1 cellular context compared by ENCODE assay signal in the genomic region with DNA sequence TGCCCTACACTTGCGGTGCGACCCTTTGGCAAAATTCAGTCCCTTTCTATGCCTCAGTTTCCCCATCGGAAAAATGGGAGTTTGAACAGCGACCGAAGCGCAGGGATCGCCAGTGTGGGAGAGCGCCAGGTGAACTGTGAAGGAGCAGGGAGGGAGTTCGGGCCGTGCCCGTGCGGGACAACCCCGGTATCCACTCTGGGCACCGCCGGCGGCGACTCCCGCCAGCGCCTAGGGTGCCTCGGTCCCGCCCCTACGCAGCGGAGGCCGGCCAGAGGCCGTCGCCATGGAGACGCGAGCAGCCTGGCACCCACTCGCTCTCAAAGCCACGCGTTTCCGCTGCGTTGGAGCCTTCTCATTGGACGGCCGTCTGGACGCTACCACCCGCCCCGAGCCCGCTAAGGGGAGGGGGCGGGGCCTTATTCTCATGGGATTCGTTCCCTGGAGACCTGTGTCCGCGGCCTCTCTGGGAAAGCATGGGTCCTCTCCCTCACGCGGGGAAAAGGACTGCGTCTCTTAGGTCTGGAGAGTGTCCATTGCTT.
TF ChIP-seq lines count a peak whose summit lies in the region.

No MANE protein-coding gene starts in this region.

TF ChIP-seq in GM12878, 131 proteins besides CTCF, POLR2A, EP300 and RAD21 (continues in another document):
- no peak for TF ChIP-seq FOS (IDR thresholded peaks at IDR 0.05; ENCODE audit: borderline replicate concordance, extremely low read depth, insufficient read length)
- TF ChIP-seq IRF3 (IDR thresholded peaks at IDR 0.05), result peak; percentile 31; the same call in 1 of the 2 replicates
- peak; percentile 37; the same call in 1 of the 2 replicates for TF ChIP-seq NRF1 (conservative IDR thresholded peaks at IDR 0.05; ENCODE audit: low read depth, low read length)
- TF ChIP-seq STAT3 (IDR thresholded peaks at IDR 0.05; ENCODE audit: low read depth, low read length), result no peak
- TF ChIP-seq, protein P1, sequence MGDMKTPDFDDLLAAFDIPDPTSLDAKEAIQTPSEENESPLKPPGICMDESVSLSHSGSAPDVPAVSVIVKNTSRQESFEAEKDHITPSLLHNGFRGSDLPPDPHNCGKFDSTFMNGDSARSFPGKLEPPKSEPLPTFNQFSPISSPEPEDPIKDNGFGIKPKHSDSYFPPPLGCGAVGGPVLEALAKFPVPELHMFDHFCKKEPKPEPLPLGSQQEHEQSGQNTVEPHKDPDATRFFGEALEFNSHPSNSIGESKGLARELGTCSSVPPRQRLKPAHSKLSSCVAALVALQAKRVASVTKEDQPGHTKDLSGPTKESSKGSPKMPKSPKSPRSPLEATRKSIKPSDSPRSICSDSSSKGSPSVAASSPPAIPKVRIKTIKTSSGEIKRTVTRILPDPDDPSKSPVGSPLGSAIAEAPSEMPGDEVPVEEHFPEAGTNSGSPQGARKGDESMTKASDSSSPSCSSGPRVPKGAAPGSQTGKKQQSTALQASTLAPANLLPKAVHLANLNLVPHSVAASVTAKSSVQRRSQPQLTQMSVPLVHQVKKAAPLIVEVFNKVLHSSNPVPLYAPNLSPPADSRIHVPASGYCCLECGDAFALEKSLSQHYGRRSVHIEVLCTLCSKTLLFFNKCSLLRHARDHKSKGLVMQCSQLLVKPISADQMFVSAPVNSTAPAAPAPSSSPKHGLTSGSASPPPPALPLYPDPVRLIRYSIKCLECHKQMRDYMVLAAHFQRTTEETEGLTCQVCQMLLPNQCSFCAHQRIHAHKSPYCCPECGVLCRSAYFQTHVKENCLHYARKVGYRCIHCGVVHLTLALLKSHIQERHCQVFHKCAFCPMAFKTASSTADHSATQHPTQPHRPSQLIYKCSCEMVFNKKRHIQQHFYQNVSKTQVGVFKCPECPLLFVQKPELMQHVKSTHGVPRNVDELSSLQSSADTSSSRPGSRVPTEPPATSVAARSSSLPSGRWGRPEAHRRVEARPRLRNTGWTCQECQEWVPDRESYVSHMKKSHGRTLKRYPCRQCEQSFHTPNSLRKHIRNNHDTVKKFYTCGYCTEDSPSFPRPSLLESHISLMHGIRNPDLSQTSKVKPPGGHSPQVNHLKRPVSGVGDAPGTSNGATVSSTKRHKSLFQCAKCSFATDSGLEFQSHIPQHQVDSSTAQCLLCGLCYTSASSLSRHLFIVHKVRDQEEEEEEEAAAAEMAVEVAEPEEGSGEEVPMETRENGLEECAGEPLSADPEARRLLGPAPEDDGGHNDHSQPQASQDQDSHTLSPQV (IDR thresholded peaks at IDR 0.05), result no peak
- TF ChIP-seq ATF2 (IDR thresholded peaks at IDR 0.05; ENCODE audit: low read length), result peak; percentile 20; the same call in 1 of the 2 replicates
- no peak for TF ChIP-seq EED (IDR thresholded peaks at IDR 0.05; ENCODE audit: low read depth)
- TF ChIP-seq SRF (IDR thresholded peaks at IDR 0.05; ENCODE audit: low read depth in 2 of 2, low read length in 2 of 2), result no peak; a peak in 1 of 4 replicates
- no peak for TF ChIP-seq WRNIP1 (IDR thresholded peaks at IDR 0.05; ENCODE audit: borderline replicate concordance, low read depth, low read length)
- no peak for TF ChIP-seq RELA (IDR thresholded peaks at IDR 0.05; ENCODE audit: borderline replicate concordance, partially characterized antibody)
- TF ChIP-seq TAF1 (IDR thresholded peaks at IDR 0.05; ENCODE audit: borderline replicate concordance, low read depth, low read length), result peak; percentile 49; the same call in 1 of the 2 replicates
- TF ChIP-seq MEF2A (IDR thresholded peaks at IDR 0.05; ENCODE audit: insufficient read depth, low read depth, low read length), result no peak
- no peak for TF ChIP-seq TCF3 (IDR thresholded peaks at IDR 0.05; ENCODE audit: borderline replicate concordance, insufficient read depth, low read depth, low read length)
- no peak for TF ChIP-seq ZBED1 (IDR thresholded peaks at IDR 0.05; ENCODE audit: borderline replicate concordance)
- TF ChIP-seq, protein P2, sequence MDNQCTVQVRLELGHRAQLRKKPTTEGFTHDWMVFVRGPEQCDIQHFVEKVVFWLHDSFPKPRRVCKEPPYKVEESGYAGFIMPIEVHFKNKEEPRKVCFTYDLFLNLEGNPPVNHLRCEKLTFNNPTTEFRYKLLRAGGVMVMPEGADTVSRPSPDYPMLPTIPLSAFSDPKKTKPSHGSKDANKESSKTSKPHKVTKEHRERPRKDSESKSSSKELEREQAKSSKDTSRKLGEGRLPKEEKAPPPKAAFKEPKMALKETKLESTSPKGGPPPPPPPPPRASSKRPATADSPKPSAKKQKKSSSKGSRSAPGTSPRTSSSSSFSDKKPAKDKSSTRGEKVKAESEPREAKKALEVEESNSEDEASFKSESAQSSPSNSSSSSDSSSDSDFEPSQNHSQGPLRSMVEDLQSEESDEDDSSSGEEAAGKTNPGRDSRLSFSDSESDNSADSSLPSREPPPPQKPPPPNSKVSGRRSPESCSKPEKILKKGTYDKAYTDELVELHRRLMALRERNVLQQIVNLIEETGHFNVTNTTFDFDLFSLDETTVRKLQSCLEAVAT (IDR thresholded peaks at IDR 0.05), result no peak
- TF ChIP-seq MYC (IDR thresholded peaks at IDR 0.05; ENCODE audit: insufficient read depth, insufficient read length, insufficient replicate concordance, low read length, severe bottlenecking), result no peak
- TF ChIP-seq SREBF1 (IDR thresholded peaks at IDR 0.05; ENCODE audit: low read length), result peak; percentile 38; the same call in 1 of the 2 replicates
- TF ChIP-seq POLR2AphosphoS2 (IDR thresholded peaks at IDR 0.05; ENCODE audit: low read depth, low read length), result no peak
- no peak; the same call in 1 of the 2 replicates for TF ChIP-seq MAX (IDR thresholded peaks at IDR 0.05; ENCODE audit: low read depth, low read length)
- TF ChIP-seq EZH2 (IDR thresholded peaks at IDR 0.05; ENCODE audit: borderline replicate concordance, control insufficient read depth, low read depth, low read length), result no peak
- no peak for TF ChIP-seq STAT1 (conservative IDR thresholded peaks at IDR 0.05)
- peak; percentile 64; the same call in 1 of the 2 replicates for TF ChIP-seq CREB1 (IDR thresholded peaks at IDR 0.05; ENCODE audit: low read depth)
- TF ChIP-seq ZNF622 (IDR thresholded peaks at IDR 0.05), result no peak
- no peak for TF ChIP-seq TCF7 (IDR thresholded peaks at IDR 0.05; ENCODE audit: borderline replicate concordance)
- no peak for TF ChIP-seq MTA3 (IDR thresholded peaks at IDR 0.05; ENCODE audit: borderline replicate concordance, low read length)
- TF ChIP-seq USF2 (IDR thresholded peaks at IDR 0.05; ENCODE audit: borderline replicate concordance, low read depth, low read length), result no peak
- TF ChIP-seq JUNB (IDR thresholded peaks at IDR 0.05), result no peak
- TF ChIP-seq HDGF (IDR thresholded peaks at IDR 0.05), result peak; percentile 52; the same call in 1 of the 2 replicates
- no peak for TF ChIP-seq BRCA1 (IDR thresholded peaks at IDR 0.05; ENCODE audit: low read depth, low read length)
- no peak for TF ChIP-seq SUPT20H (IDR thresholded peaks at IDR 0.05; ENCODE audit: borderline replicate concordance, control insufficient read depth, low read depth, low read length)
- TF ChIP-seq POU2F2 (IDR thresholded peaks at IDR 0.05; ENCODE audit: borderline replicate concordance, low read depth, low read length), result no peak
- TF ChIP-seq REST (IDR thresholded peaks at IDR 0.05; ENCODE audit: low read depth, low read length), result no peak
- TF ChIP-seq TARDBP (IDR thresholded peaks at IDR 0.05; ENCODE audit: borderline replicate concordance), result no peak
- no peak for TF ChIP-seq IKZF1 (conservative IDR thresholded peaks at IDR 0.05)
- no peak for TF ChIP-seq ZBTB33 (IDR thresholded peaks at IDR 0.05)
- TF ChIP-seq SPI1 (IDR thresholded peaks at IDR 0.05; ENCODE audit: borderline replicate concordance, insufficient read depth, low read depth, low read length), result no peak
- no peak for TF ChIP-seq ZBTB4 (CRISPR knock-in tag; IDR thresholded peaks at IDR 0.05)
- TF ChIP-seq NR2F1 (conservative IDR thresholded peaks at IDR 0.05), result no peak; the same call in 1 of the 2 replicates
- no peak for TF ChIP-seq SIN3A (IDR thresholded peaks at IDR 0.05; ENCODE audit: low read depth, low read length)
- peak; percentile 6; the same call in 1 of the 2 replicates for TF ChIP-seq CREM (IDR thresholded peaks at IDR 0.05; ENCODE audit: low read depth)
- TF ChIP-seq ESRRA (IDR thresholded peaks at IDR 0.05; ENCODE audit: low read length), result no peak
